29 cellular contexts compared by ENCODE assay signal in the genomic region with DNA sequence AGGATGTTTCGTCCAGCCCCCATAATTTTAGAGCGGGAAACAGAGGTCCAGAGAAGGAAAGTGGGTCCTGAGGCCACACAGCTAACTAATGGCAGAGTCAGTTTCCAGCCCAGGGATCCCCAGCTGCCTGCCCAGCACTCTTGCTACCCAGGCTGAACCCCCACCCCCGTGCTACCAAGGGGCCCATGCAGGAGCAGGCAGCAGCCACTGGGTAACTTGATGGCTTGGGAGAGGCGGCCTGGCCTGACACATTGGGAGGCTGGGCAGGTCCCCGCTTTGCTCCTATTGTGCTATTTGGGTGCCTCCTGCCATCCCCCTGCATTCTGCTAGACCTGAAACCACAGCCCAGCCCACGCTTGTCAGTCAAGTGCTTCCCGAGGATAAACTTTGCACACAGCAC. TPM values are rescaled to one million over a fixed set of nuclear protein-coding genes. Genes with fewer than 3 reads are reported as not detected.
DNase-seq lines count a peak whose midpoint lies in the region; ATAC-seq and TF ChIP-seq lines count a peak whose summit lies in the region.
"Had no signal": no experiment of that assay in that cellular context is flagged by ENCODE, and none has a peak within 500 bp of the region (broad histone marks: within the 10 kb centered on the region; RNA-seq: fewer than 3 reads in every experiment).

No MANE protein-coding gene starts in this region.

- no peaks in the 10 kb centered on the region for H3K9me3 ChIP-seq in osteoblast (ENCODE audit: low read depth, low read length)
- no peaks in the 10 kb centered on the region for H3K9me3 ChIP-seq in vagina
- H3K9me3 ChIP-seq: adrenal gland, right atrium auricular region had no signal

- H3K9me3 Mint-ChIP-seq in activated naive CD4-positive, alpha-beta T cell treated with anti-CD3 and anti-CD28 coated beads, Interleukin-2, amount 10 ng/mL, durations not matched to agents 7 days and 5 days: no peaks in the 10 kb centered on the region
- no peaks in the 10 kb centered on the region for H3K9me3 Mint-ChIP-seq in chondrocyte (ENCODE audit: low read depth)
- H3K9me3 Mint-ChIP-seq in activated T-helper 1 cell treated with anti-CD3 and anti-CD28 coated beads, Interleukin-12 subunit alpha, Interleukin-12 subunit beta, Interleukin-2, Interleukin-4 antibody, amounts not matched to agents 30 ng/mL and 10 ng/mL and 1 ng/mL, durations not matched to agents 14 hours and 24 hours and 36 hours: no peaks in the 10 kb centered on the region
- H3K9me3 Mint-ChIP-seq in stimulated activated effector memory CD8-positive, alpha-beta T cell treated with anti-CD3 and anti-CD28 coated beads, Interleukin-12 subunit alpha, Interleukin-12 subunit beta, amount 100 ng/mL, for 72 hours: no peaks in the 10 kb centered on the region
- H3K9me3 Mint-ChIP-seq: CD8-positive, alpha-beta memory T cell had no signal

- H3K27me3 Mint-ChIP-seq in activated naive CD4-positive, alpha-beta T cell treated with anti-CD3 and anti-CD28 coated beads, Interleukin-2, amount 10 ng/mL, durations not matched to agents 7 days and 5 days: peaks cover 73% of the 10 kb centered on the region
- no peaks in the 10 kb centered on the region for H3K27me3 Mint-ChIP-seq in chondrocyte (ENCODE audit: low read depth)
- H3K27me3 Mint-ChIP-seq in activated T-helper 1 cell treated with anti-CD3 and anti-CD28 coated beads, Interleukin-12 subunit alpha, Interleukin-12 subunit beta, Interleukin-2, Interleukin-4 antibody, amounts not matched to agents 30 ng/mL and 10 ng/mL and 1 ng/mL, durations not matched to agents 14 hours and 24 hours and 36 hours (ENCODE audit: insufficient read depth): peaks cover 6% of the 10 kb centered on the region

- in situ Hi-C loops in GM13977 (cut with MboI; ENCODE audit: low pct_unique_long_range_greater_than_20kb, low sequenced_read_pairs, unreplicated experiment): no loop called here

- intact Hi-C loops in vagina (cut with DNase I): no loop called here
- intact Hi-C loops in activated T-helper 1 cell treated with anti-CD3 and anti-CD28 coated beads, Interleukin-12 subunit alpha, Interleukin-12 subunit beta, Interleukin-2, Interleukin-4 antibody, amounts not matched to agents 30 ng/mL and 10 ng/mL and 1 ng/mL, durations not matched to agents 14 hours and 24 hours and 36 hours (cut with micrococcal nuclease): no loop called here

- CTCF ChIA-PET in activated naive CD4-positive, alpha-beta T cell treated with anti-CD3 and anti-CD28 coated beads, Interleukin-2, amount 10 ng/mL, durations not matched to agents 7 days and 5 days (lab: Charles Lee): no interaction called here

- H3K4me3 ChIP-seq in osteoblast (ENCODE audit: insufficient read depth, low read length) (no peak overlapping the region), vagina (no peak overlapping the region)
- H3K4me3 ChIP-seq: adrenal gland, right atrium auricular region had no signal

- ATAC-seq in stimulated activated effector memory CD8-positive, alpha-beta T cell treated with anti-CD3 and anti-CD28 coated beads, Interleukin-12 subunit alpha, Interleukin-12 subunit beta, amount 100 ng/mL, for 72 hours: no peak
- ATAC-seq: T-helper 17 cell had no signal

- no peak overlapping the region for H3K4me2 ChIP-seq in osteoblast (ENCODE audit: insufficient read depth, low read length)

- H3K27ac ChIP-seq in osteoblast (ENCODE audit: low read depth, low read length) (no peak overlapping the region), vagina (peak overlapping the region; percentile 36)
- H3K27ac ChIP-seq: adrenal gland, right atrium auricular region had no signal

- H3K36me3 Mint-ChIP-seq in activated naive CD4-positive, alpha-beta T cell treated with anti-CD3 and anti-CD28 coated beads, Interleukin-2, amount 10 ng/mL, durations not matched to agents 7 days and 5 days: no peaks in the 10 kb centered on the region
- no peaks in the 10 kb centered on the region for H3K36me3 Mint-ChIP-seq in chondrocyte (ENCODE audit: low read depth)
- no peaks in the 10 kb centered on the region for H3K36me3 Mint-ChIP-seq in activated T-helper 1 cell treated with anti-CD3 and anti-CD28 coated beads, Interleukin-12 subunit alpha, Interleukin-12 subunit beta, Interleukin-2, Interleukin-4 antibody, amounts not matched to agents 30 ng/mL and 10 ng/mL and 1 ng/mL, durations not matched to agents 14 hours and 24 hours and 36 hours (ENCODE audit: low read depth)
- H3K36me3 Mint-ChIP-seq in stimulated activated effector memory CD8-positive, alpha-beta T cell treated with anti-CD3 and anti-CD28 coated beads, Interleukin-12 subunit alpha, Interleukin-12 subunit beta, amount 100 ng/mL, for 72 hours: no peaks in the 10 kb centered on the region
- H3K36me3 Mint-ChIP-seq: CD8-positive, alpha-beta memory T cell had no signal

- H3K36me3 ChIP-seq in osteoblast (ENCODE audit: insufficient read depth, low read length) (no peaks in the 10 kb centered on the region), vagina (no peaks in the 10 kb centered on the region)
- H3K36me3 ChIP-seq: adrenal gland, right atrium auricular region had no signal

- no peaks in the 10 kb centered on the region for H3K79me2 ChIP-seq in osteoblast (ENCODE audit: insufficient read depth, low read length)

- no peak overlapping the region for H2AFZ ChIP-seq in osteoblast (ENCODE audit: low read length)

- H3K27ac Mint-ChIP-seq in activated naive CD4-positive, alpha-beta T cell treated with anti-CD3 and anti-CD28 coated beads, Interleukin-2, amount 10 ng/mL, durations not matched to agents 7 days and 5 days: no peak overlapping the region
- H3K27ac Mint-ChIP-seq in chondrocyte (ENCODE audit: unreplicated experiment): no peak overlapping the region
- H3K27ac Mint-ChIP-seq in activated T-helper 1 cell treated with anti-CD3 and anti-CD28 coated beads, Interleukin-12 subunit alpha, Interleukin-12 subunit beta, Interleukin-2, Interleukin-4 antibody, amounts not matched to agents 30 ng/mL and 10 ng/mL and 1 ng/mL, durations not matched to agents 14 hours and 24 hours and 36 hours: no peak overlapping the region
- no peak overlapping the region for H3K27ac Mint-ChIP-seq in stimulated activated effector memory CD8-positive, alpha-beta T cell treated with anti-CD3 and anti-CD28 coated beads, Interleukin-12 subunit alpha, Interleukin-12 subunit beta, amount 100 ng/mL, for 72 hours
- H3K27ac Mint-ChIP-seq: CD8-positive, alpha-beta memory T cell; T-helper 17 cell had no signal

- H3K4me1 ChIP-seq in osteoblast (ENCODE audit: insufficient read depth, low read length) (peaks cover 4% of the 10 kb centered on the region), vagina (peaks cover 44% of the 10 kb centered on the region)
- H3K4me1 ChIP-seq: adrenal gland had no signal

- H3K4me3 Mint-ChIP-seq in activated naive CD4-positive, alpha-beta T cell treated with anti-CD3 and anti-CD28 coated beads, Interleukin-2, amount 10 ng/mL, durations not matched to agents 7 days and 5 days: no peak overlapping the region
- H3K4me3 Mint-ChIP-seq in chondrocyte (ENCODE audit: unreplicated experiment): no peak overlapping the region
- H3K4me3 Mint-ChIP-seq in activated T-helper 1 cell treated with anti-CD3 and anti-CD28 coated beads, Interleukin-12 subunit alpha, Interleukin-12 subunit beta, Interleukin-2, Interleukin-4 antibody, amounts not matched to agents 30 ng/mL and 10 ng/mL and 1 ng/mL, durations not matched to agents 14 hours and 24 hours and 36 hours: no peak overlapping the region
- no peak overlapping the region for H3K4me3 Mint-ChIP-seq in stimulated activated effector memory CD8-positive, alpha-beta T cell treated with anti-CD3 and anti-CD28 coated beads, Interleukin-12 subunit alpha, Interleukin-12 subunit beta, amount 100 ng/mL, for 72 hours
- H3K4me3 Mint-ChIP-seq: CD8-positive, alpha-beta memory T cell; T-helper 17 cell had no signal

- no peak for TF ChIP-seq POLR2A in vagina (IDR thresholded peaks at IDR 0.05)

- peak; percentile 15 for DNase-seq in activated naive CD4-positive, alpha-beta T cell treated with anti-CD3 and anti-CD28 coated beads, Interleukin-2, amount 10 ng/mL, durations not matched to agents 7 days and 5 days
- DNase-seq in activated naive CD4-positive, alpha-beta T cell treated with Interleukin-2 at 50 U/mL for 16 hours: no peak
- DNase-seq in chondrocyte (ENCODE audit: low spot score): peak; percentile 67
- peak; percentile 53 for DNase-seq in osteoblast (ENCODE audit: insufficient read length, low spot score, missing footprints)
- DNase-seq in vagina (ENCODE audit: extremely low spot score in 2 of 2): no peak
- no peak for DNase-seq in activated T-helper 1 cell treated with anti-CD3 and anti-CD28 coated beads, Interleukin-12 subunit alpha, Interleukin-12 subunit beta, Interleukin-2, Interleukin-4 antibody, amounts not matched to agents 30 ng/mL and 10 ng/mL and 1 ng/mL, durations not matched to agents 14 hours and 24 hours and 36 hours (ENCODE audit: low spot score)
- no peak for DNase-seq in stimulated activated effector memory CD8-positive, alpha-beta T cell treated with anti-CD3 and anti-CD28 coated beads, Interleukin-12 subunit alpha, Interleukin-12 subunit beta, amount 100 ng/mL, for 72 hours (ENCODE audit: low spot score in 2 of 2)
- no peak for DNase-seq in GM13977 (ENCODE audit: low spot score)
- DNase-seq: activated CD4-positive, alpha-beta T cell treated with anti-CD3 and anti-CD28 coated beads, Interleukin-2, amount 50 U/mL, for 1 hour; AML-193; CD8-positive, alpha-beta memory T cell; cortex of kidney; kidney glomerular epithelial cell; NCI-H1092 treated with DMSO at 0.1 percent for 48 hours; NCI-H1930; NCI-H446; occipital lobe; stimulated activated CD4-positive, alpha-beta T cell treated with anti-CD3 and anti-CD28 coated beads, Interleukin-15, amount 100 ng/mL, for 24 hours; stimulated activated CD8-positive, alpha-beta memory T cell treated with anti-CD3 and anti-CD28 coated beads, Interleukin-4, amount 100 ng/mL, for 48 hours; T-helper 17 cell had no signal

- H4K20me1 ChIP-seq in osteoblast (ENCODE audit: insufficient read depth, low read length): no peaks in the 10 kb centered on the region

- no peaks in the 10 kb centered on the region for H3K4me1 Mint-ChIP-seq in activated naive CD4-positive, alpha-beta T cell treated with anti-CD3 and anti-CD28 coated beads, Interleukin-2, amount 10 ng/mL, durations not matched to agents 7 days and 5 days
- no peaks in the 10 kb centered on the region for H3K4me1 Mint-ChIP-seq in chondrocyte (ENCODE audit: low read depth)
- H3K4me1 Mint-ChIP-seq in activated T-helper 1 cell treated with anti-CD3 and anti-CD28 coated beads, Interleukin-12 subunit alpha, Interleukin-12 subunit beta, Interleukin-2, Interleukin-4 antibody, amounts not matched to agents 30 ng/mL and 10 ng/mL and 1 ng/mL, durations not matched to agents 14 hours and 24 hours and 36 hours (ENCODE audit: low read depth): peaks cover 4% of the 10 kb centered on the region
- peaks cover 6% of the 10 kb centered on the region for H3K4me1 Mint-ChIP-seq in stimulated activated effector memory CD8-positive, alpha-beta T cell treated with anti-CD3 and anti-CD28 coated beads, Interleukin-12 subunit alpha, Interleukin-12 subunit beta, amount 100 ng/mL, for 72 hours
- H3K4me1 Mint-ChIP-seq: CD8-positive, alpha-beta memory T cell; T-helper 17 cell had no signal

- no peak for TF ChIP-seq CTCF in chondrocyte (IDR thresholded peaks at IDR 0.05)
- TF ChIP-seq CTCF in osteoblast (IDR thresholded peaks at IDR 0.05; ENCODE audit: extremely low read depth, low read depth, low read length): no peak
- no peak for TF ChIP-seq CTCF in vagina (IDR thresholded peaks at IDR 0.05)
- TF ChIP-seq CTCF in GM13977 (IDR thresholded peaks at IDR 0.05; ENCODE audit: extremely low read depth, insufficient read depth, missing control alignments): no peak

- peaks cover 11% of the 10 kb centered on the region for H3K27me3 ChIP-seq in osteoblast (ENCODE audit: insufficient read depth, low read length)
- H3K27me3 ChIP-seq in vagina: no peaks in the 10 kb centered on the region
- H3K27me3 ChIP-seq: adrenal gland, right atrium auricular region had no signal

RNA-seq across cellular contexts. Expression of a gene that starts 6.8 kb away (rescaled TPM):
- total RNA-seq in chondrocyte: 0.37 to 0.41 TPM in 2 of 3 replicates, not detected in the other
- not detected in 2 replicates for total RNA-seq in osteoblast
- total RNA-seq in vagina: 19.9 TPM
- 0.26 and 0.78 TPM in 2 replicates for total RNA-seq in activated T-helper 1 cell treated with anti-CD3 and anti-CD28 coated beads, Interleukin-12 subunit alpha, Interleukin-12 subunit beta, Interleukin-2, Interleukin-4 antibody, amounts not matched to agents 30 ng/mL and 10 ng/mL and 1 ng/mL, durations not matched to agents 14 hours and 24 hours and 36 hours
- total RNA-seq: glomerular endothelial cell, SK-MEL-5, T-helper 17 cell had no signal

RNA-seq across cellular contexts. Expression of a gene that starts 37.2 kb away (rescaled TPM):
- total RNA-seq in chondrocyte: 0.25 to 1.1 TPM in 2 of 3 replicates, not detected in the other
- not detected in 2 replicates for total RNA-seq in osteoblast
- total RNA-seq in vagina: not detected
- not detected in 2 replicates for total RNA-seq in activated T-helper 1 cell treated with anti-CD3 and anti-CD28 coated beads, Interleukin-12 subunit alpha, Interleukin-12 subunit beta, Interleukin-2, Interleukin-4 antibody, amounts not matched to agents 30 ng/mL and 10 ng/mL and 1 ng/mL, durations not matched to agents 14 hours and 24 hours and 36 hours
- total RNA-seq: A172; adrenal gland; CD8-positive, alpha-beta memory T cell; LHCN-M2; mammary epithelial cell; myocyte; occipital lobe; subcutaneous adipose tissue had no signal

Comparison
In these comparisons a context has a peak if more than half of its experiments do, and no peak if none do; other contexts are left out.
1. DNase-seq: peak in activated naive CD4-positive, alpha-beta T cell treated with anti-CD3 and anti-CD28 coated beads, Interleukin-2, amount 10 ng/mL, durations not matched to agents 7 days and 5 days (single experiment), chondrocyte (single experiment) and osteoblast (single experiment); none in activated naive CD4-positive, alpha-beta T cell treated with Interleukin-2 at 50 U/mL for 16 hours (single experiment), vagina (0 of 2), activated T-helper 1 cell treated with anti-CD3 and anti-CD28 coated beads, Interleukin-12 subunit alpha, Interleukin-12 subunit beta, Interleukin-2, Interleukin-4 antibody, amounts not matched to agents 30 ng/mL and 10 ng/mL and 1 ng/mL, durations not matched to agents 14 hours and 24 hours and 36 hours (single experiment), stimulated activated effector memory CD8-positive, alpha-beta T cell treated with anti-CD3 and anti-CD28 coated beads, Interleukin-12 subunit alpha, Interleukin-12 subunit beta, amount 100 ng/mL, for 72 hours (0 of 2) and GM13977 (single experiment).
2. RNA of a gene that starts 6.8 kb away (total RNA-seq): 19.9 TPM in vagina (single experiment); 0.37 to 0.41 TPM in chondrocyte, 0.26 to 0.78 TPM in activated T-helper 1 cell treated with anti-CD3 and anti-CD28 coated beads, Interleukin-12 subunit alpha, Interleukin-12 subunit beta, Interleukin-2, Interleukin-4 antibody, amounts not matched to agents 30 ng/mL and 10 ng/mL and 1 ng/mL, durations not matched to agents 14 hours and 24 hours and 36 hours and not detected in osteoblast; every median in the first group is over 10 times any median in the second.